Comparison of ENCODE assay signal across 8 cellular contexts in genomic region chr12:109999983-110000505, GRCh38. TPM values are rescaled to one million over a fixed set of nuclear protein-coding genes. Genes with fewer than 3 reads are reported as not detected.
DNase-seq lines count a peak whose midpoint lies in the region; ATAC-seq, FAIRE-seq and TF ChIP-seq lines count a peak whose summit lies in the region.

No MANE protein-coding gene starts in this region.

- TF ChIP-seq EP300 in A549 (IDR thresholded peaks at IDR 0.05) = no peak
- no peak for TF ChIP-seq EP300 in ovary (IDR thresholded peaks at IDR 0.05)

- peaks cover 64% of the 10 kb centered on the region for H3K79me2 ChIP-seq in fibroblast of lung (ENCODE audit: control insufficient read depth, insufficient read depth, low read length)

- WGBS in A549 (ENCODE audit: missing lambda C conversion rate) = 9% methylated on average over 17 of the region's 17 CpGs
- 3 to 4% (median 4%) methylated on average over 17 of the region's 17 CpGs for WGBS in ovary, 3 donors

- no peaks in the 10 kb centered on the region for H3K27me3 ChIP-seq in fibroblast of lung (ENCODE audit: control insufficient read depth, insufficient read depth, low read length)
- H3K27me3 ChIP-seq in ovary = no peaks in the 10 kb centered on the region

- H3K27ac ChIP-seq in A549 (peak overlapping the region; percentile 95 to 98), VCaP (peak overlapping the region; percentile 95), fibroblast of lung (ENCODE audit: insufficient read depth, low read length) (peak overlapping the region; percentile 89), ovary (no peak overlapping the region)

- H2AFZ ChIP-seq in fibroblast of lung (ENCODE audit: low read length) = no peak overlapping the region

- FAIRE-seq in A549 (lab: Jason Lieb, UNC) = no peak

- CTCF ChIA-PET in A549 (lab: Yijun Ruan, JAX) = interaction anchor here (1.0 to 1.8 kb wide), 2 partner anchors 38 to 42 kb away, joined by 3 to 7 read pairs; no protein-coding TSS in a partner anchor

- no peak for TF ChIP-seq CTCF in A549 (IDR thresholded peaks at IDR 0.05)
- no peak for TF ChIP-seq CTCF in GM12875 (IDR thresholded peaks at IDR 0.05; ENCODE audit: borderline replicate concordance, insufficient read depth, low read depth, low read length)
- TF ChIP-seq CTCF in VCaP (conservative IDR thresholded peaks at IDR 0.05) = no peak
- TF ChIP-seq CTCF in fibroblast of lung (conservative IDR thresholded peaks at IDR 0.05 in 1 of 2, IDR thresholded peaks at IDR 0.05 in 1 of 2; ENCODE audit: low read depth in 1 of 2, low read length in 2 of 2) = no peak
- no peak for TF ChIP-seq CTCF in ovary (IDR thresholded peaks at IDR 0.05)

- POLR2A ChIA-PET in A549 (lab: Yijun Ruan, JAX) = interaction anchor here (2.1 kb wide), 1 partner anchor 431 kb away, joined by 8 read pairs; no protein-coding TSS in a partner anchor

- peak overlapping the region; percentile 93 for H3K9ac ChIP-seq in fibroblast of lung (ENCODE audit: insufficient read depth, low read length)

- peak overlapping the region; percentile 92 for H3K4me3 ChIP-seq in A549
- peak overlapping the region; percentile 82 for H3K4me3 ChIP-seq in GM12875 (ENCODE audit: low read depth, low read length)
- H3K4me3 ChIP-seq in fibroblast of lung (replicated peaks in 1 of 4; ENCODE audit: control extremely low read depth in 1 of 4, insufficient read depth in 1 of 4, low read depth in 3 of 4, low read length in 4 of 4) = peak overlapping the region; percentile 67 to 95 (median 81)
- peak overlapping the region; percentile 71 for H3K4me3 ChIP-seq in ovary

- no peak for ATAC-seq in A549
- no peak for ATAC-seq in HG02885 (IDR thresholded peaks at IDR 0.05; ENCODE audit: poor library complexity, unreplicated experiment)

- H4K20me1 ChIP-seq in fibroblast of lung (ENCODE audit: control insufficient read depth, extremely low read depth, insufficient read depth, low read length) = no peaks in the 10 kb centered on the region

- TF ChIP-seq RAD21 in A549 (conservative IDR thresholded peaks at IDR 0.05 in 1 of 2, IDR thresholded peaks at IDR 0.05 in 1 of 2) = no peak

- H3K9me3 ChIP-seq in A549 (no peaks in the 10 kb centered on the region), fibroblast of lung (ENCODE audit: control insufficient read depth, insufficient read depth, low read depth, low read length) (no peaks in the 10 kb centered on the region), ovary (no peaks in the 10 kb centered on the region)

- intact Hi-C loops in ovary (cut with DNase I) = loop anchor here in 2 of 4 donors (5.0 to 10.0 kb wide), 2 partner anchors 65 to 68 kb away; no protein-coding TSS in a partner anchor

- H3K4me2 ChIP-seq in A549 = peak overlapping the region; percentile 94
- H3K4me2 ChIP-seq in fibroblast of lung (ENCODE audit: extremely low read depth, insufficient read depth, low read length) = peak overlapping the region; percentile 83

- TF ChIP-seq POLR2A in A549 (IDR thresholded peaks at IDR 0.05; ENCODE audit: low read length) = no peak
- no peak for TF ChIP-seq POLR2A in ovary (IDR thresholded peaks at IDR 0.05)

- H3K4me1 ChIP-seq in A549 (peaks cover 18% of the 10 kb centered on the region), fibroblast of lung (ENCODE audit: control insufficient read depth, extremely low read depth, insufficient read depth, low read length) (peaks cover 13% of the 10 kb centered on the region), ovary (ENCODE audit: insufficient read depth) (peaks cover 7% of the 10 kb centered on the region)

- H3K36me3 ChIP-seq in fibroblast of lung (ENCODE audit: control insufficient read depth, insufficient read depth, low read length) = peaks cover 11% of the 10 kb centered on the region
- H3K36me3 ChIP-seq in ovary = no peaks in the 10 kb centered on the region

- no peak for DNase-seq in A549 (ENCODE audit: low read depth in 1 of 2, low spot score in 1 of 2)
- peak; percentile 47 to 57 for DNase-seq in fibroblast of lung (ENCODE audit: low read depth in 2 of 2)
- DNase-seq in ovary = peak; percentile 25 to 66 (median 35)
- no peak for DNase-seq in NCI-H2171 (lab: John Stamatoyannopoulos, UW)
- DNase-seq in central memory CD4-positive, alpha-beta T cell = no peak

TF ChIP-seq in A549, 52 proteins besides CTCF, POLR2A, EP300 and RAD21:
- no peak for TF ChIP-seq MAZ (IDR thresholded peaks at IDR 0.05; ENCODE audit: borderline replicate concordance, low read depth, low read length)
- peak; percentile 35 for TF ChIP-seq MAFK (IDR thresholded peaks at IDR 0.05; ENCODE audit: partially characterized antibody)
TF ChIP-seq in A549: peak in this region for 1.

RNA-seq across cellular contexts. Expression of gene ANKRD13A, which starts 0.8 kb away (rescaled TPM):
- polyA plus RNA-seq in A549 (2011; rRNA removed) (19.8 and 23.8 TPM in 2 replicates), A549 (2017; fragmentation: RNase III; extraction: RNeasy Plus Mini Kit Qiagen cat#74134 plus additional on column Dnase treatment) (11.5 to 13.0 TPM (median 12.1 TPM) in 3 replicates), fibroblast of lung (246 and 340 TPM in 2 replicates), ovary (10 to 100 TPM; 18.3 to 53.4 TPM)
- polyA plus RNA-seq in A549 (2012; cell fraction: cytosol; rRNA removed) = 12.6 and 20.6 TPM in 2 replicates
- 27.1 and 34.3 TPM in 2 replicates for polyA plus RNA-seq in A549 (2012; cell fraction: nucleus; rRNA removed)
- 21.4 and 28.1 TPM in 2 replicates for polyA minus RNA-seq in A549 (2011; rRNA and poly(A)+ RNA removed)
- total RNA-seq in fibroblast of lung (82.4 and 168 TPM in 2 replicates), ovary (10 to 100 TPM; 29.5 to 45.0 (median 35.2) TPM)
- 132 and 183 TPM in 2 replicates for polyA plus RNA-seq in fibroblast of lung (2012)
- polyA minus RNA-seq in fibroblast of lung (ENCODE audit: low replicate concordance) = 302 and 374 TPM in 2 replicates

RNA-seq across cellular contexts. Expression of gene GIT2, which starts 3.9 kb away (rescaled TPM):
- polyA plus RNA-seq in A549 (2011; rRNA removed) = 38.0 and 44.3 TPM in 2 replicates
- 18.8 and 21.3 TPM in 2 replicates for polyA plus RNA-seq in A549 (2012; cell fraction: cytosol; rRNA removed)
- 29.8 and 37.0 TPM in 2 replicates for polyA plus RNA-seq in A549 (2012; cell fraction: nucleus; rRNA removed)
- 17.9 to 19.1 TPM (median 18.5 TPM) in 3 replicates for polyA plus RNA-seq in A549 (2017; fragmentation: RNase III; extraction: RNeasy Plus Mini Kit Qiagen cat#74134 plus additional on column Dnase treatment)
- 40.5 and 41.4 TPM in 2 replicates for polyA minus RNA-seq in A549 (2011; rRNA and poly(A)+ RNA removed)
- 30.3 and 47.9 TPM in 2 replicates for total RNA-seq in fibroblast of lung
- 53.5 and 54.3 TPM in 2 replicates for polyA plus RNA-seq in fibroblast of lung
- polyA plus RNA-seq in fibroblast of lung (2012) = 35.3 and 39.9 TPM in 2 replicates
- 53.2 and 56.8 TPM in 2 replicates for polyA minus RNA-seq in fibroblast of lung (ENCODE audit: low replicate concordance)
- 10 to 100 TPM; 26.4 to 58.8 (median 43.7) TPM for total RNA-seq in ovary
- polyA plus RNA-seq in ovary = 10 to 100 TPM; 17.4 to 54.1 TPM

RNA-seq across cellular contexts. Expression of gene C12orf76, which starts 48.3 kb away (rescaled TPM):
- 22.6 and 23.1 TPM in 2 replicates for polyA plus RNA-seq in A549 (2011; rRNA removed)
- 13.4 and 16.2 TPM in 2 replicates for polyA plus RNA-seq in A549 (2012; cell fraction: cytosol; rRNA removed)
- polyA plus RNA-seq in A549 (2012; cell fraction: nucleus; rRNA removed) = 9.8 and 19.3 TPM in 2 replicates
- polyA plus RNA-seq in A549 (2017; fragmentation: RNase III; extraction: RNeasy Plus Mini Kit Qiagen cat#74134 plus additional on column Dnase treatment) = 12.4 to 14.5 TPM (median 13.3 TPM) in 3 replicates
- 8.3 and 10.7 TPM in 2 replicates for polyA minus RNA-seq in A549 (2011; rRNA and poly(A)+ RNA removed)
- 17.2 and 20.8 TPM in 2 replicates for total RNA-seq in fibroblast of lung
- polyA plus RNA-seq in fibroblast of lung = 5.5 and 8.5 TPM in 2 replicates
- polyA plus RNA-seq in fibroblast of lung (2012) = 5.1 and 10.2 TPM in 2 replicates
- polyA minus RNA-seq in fibroblast of lung (ENCODE audit: low replicate concordance) = 1.6 and 16.4 TPM in 2 replicates
- 10 to 100 TPM; 11.6 to 24.9 (median 15.3) TPM for total RNA-seq in ovary
- polyA plus RNA-seq in ovary = 10 to 100 TPM; 17.8 to 20.5 TPM

Comparison
In these comparisons a context has a peak if more than half of its experiments do, and no peak if none do; other contexts are left out.
1. DNase-seq: peak in fibroblast of lung (2 of 2) and ovary (5 of 5); none in A549 (0 of 2), NCI-H2171 (single experiment) and central memory CD4-positive, alpha-beta T cell (single experiment).
2. H3K27ac ChIP-seq: peak in A549 (2 of 2), VCaP (single experiment) and fibroblast of lung (single experiment); none in ovary (0 of 2).
3. Peak in every context shown above with its lines, with median percentiles within 50 percentile points of each other: H3K4me3 ChIP-seq.